8 cellular contexts compared by ENCODE assay signal in genomic region chr19:12939292-12939606, GRCh38. TPM values are rescaled to one million over a fixed set of nuclear protein-coding genes. Genes with fewer than 3 reads are reported as not detected.
DNase-seq lines count a peak whose midpoint lies in the region; TF ChIP-seq lines count a peak whose summit lies in the region.

No MANE protein-coding gene starts in this region.

- peaks cover 22% of the 10 kb centered on the region for H3K79me2 ChIP-seq in neural cell (replicated peaks; ENCODE audit: insufficient read depth, low read length)

- H3K4me3 ChIP-seq in esophagus muscularis mucosa (peak overlapping the region; percentile 78 to 99 (median 88)), neural cell (ENCODE audit: low read length) (peak overlapping the region; percentile 97)

- peak overlapping the region; percentile 92 for H3K4me2 ChIP-seq in neural cell (ENCODE audit: low read length)

- no peak for TF ChIP-seq CTCF in esophagus muscularis mucosa (IDR thresholded peaks at IDR 0.05)
- no peak for TF ChIP-seq CTCF in neural cell (IDR thresholded peaks at IDR 0.05; ENCODE audit: poor library complexity, severe bottlenecking)

- H3K9ac ChIP-seq in neural cell (ENCODE audit: low read length): peak overlapping the region; percentile 87

- H3K9me2 ChIP-seq in neural cell (ENCODE audit: insufficient read depth, low read length): no peaks in the 10 kb centered on the region

- 0% methylated on average over 14 of the region's 15 CpGs for WGBS in esophagus muscularis mucosa

- no peaks in the 10 kb centered on the region for H3F3A ChIP-seq in neural cell (ENCODE audit: insufficient read depth, low read length, poor library complexity, severe bottlenecking)

- DNase-seq in HCEC 1CT (peak; percentile 51), esophagus muscularis mucosa (ENCODE audit: extremely low spot score) (no peak), NCI-H187 (lab: John Stamatoyannopoulos, UW) (no peak), cerebellar nuclear complex (lab: John Stamatoyannopoulos, UW) (no peak), ACHN (no peak), NCI-H446 treated with DMSO at 0.1 percent for 48 hours (lab: John Stamatoyannopoulos, UW) (no peak)
- DNase-seq in activated CD4-positive, alpha-beta T cell treated with anti-CD3 and anti-CD28 coated beads, Interleukin-2, amount 50 U/mL, for 4 hours: peak; percentile 25 to 37

- peaks cover 43 to 63% (median 54%) of the 10 kb centered on the region in 4 donors for H3K4me1 ChIP-seq in esophagus muscularis mucosa

- in situ Hi-C loops in ACHN (cut with HindIII; ENCODE audit: low pct_ligation_motif_present, low pct_unique_long_range_greater_than_20kb, low sequenced_read_pairs): no loop called here

- H3K27ac ChIP-seq in esophagus muscularis mucosa (replicated peaks in 1 of 4): peak overlapping the region; percentile 88 to 96 (median 93)
- H3K27ac ChIP-seq in neural cell (ENCODE audit: low read length): peak overlapping the region; percentile 65

- TF ChIP-seq RAD21 in neural cell (conservative IDR thresholded peaks at IDR 0.05): no peak

- no peaks in the 10 kb centered on the region for H3K9me3 ChIP-seq in esophagus muscularis mucosa
- H3K9me3 ChIP-seq in neural cell (ENCODE audit: low read length): no peaks in the 10 kb centered on the region

- no peak for TF ChIP-seq POLR2A in esophagus muscularis mucosa (IDR thresholded peaks at IDR 0.05; ENCODE audit: low read depth)

- no peaks in the 10 kb centered on the region for H4K20me1 ChIP-seq in neural cell (ENCODE audit: insufficient read depth)

- no peak overlapping the region for H2AFZ ChIP-seq in neural cell (ENCODE audit: low read depth, low read length)

- TF ChIP-seq EP300 in esophagus muscularis mucosa (IDR thresholded peaks at IDR 0.05): no peak
- TF ChIP-seq EP300 in neural cell (conservative IDR thresholded peaks at IDR 0.05; ENCODE audit: poor library complexity, severe bottlenecking): no peak

- H3K36me3 ChIP-seq in esophagus muscularis mucosa (peaks cover 45 to 47% (median 45%) of the 10 kb centered on the region in 4 donors), neural cell (ENCODE audit: insufficient read depth, low read length) (no peaks in the 10 kb centered on the region)

- H3K27me3 ChIP-seq in esophagus muscularis mucosa (no peaks in the 10 kb centered on the region), neural cell (ENCODE audit: insufficient read depth, low read depth, low read length) (no peaks in the 10 kb centered on the region)

- intact Hi-C loops in esophagus muscularis mucosa (cut with DNase I): no loop called here

TF ChIP-seq in neural cell, 6 proteins besides CTCF, POLR2A, EP300 and RAD21:
- no peak for TF ChIP-seq MXI1 (conservative IDR thresholded peaks at IDR 0.05; ENCODE audit: poor library complexity, severe bottlenecking)
- no peak for TF ChIP-seq SMC3 (conservative IDR thresholded peaks at IDR 0.05; ENCODE audit: poor library complexity)
- TF ChIP-seq EZH2 (IDR thresholded peaks at IDR 0.05; ENCODE audit: borderline replicate concordance, insufficient read depth, low read length, poor library complexity, severe bottlenecking): no peak
- no peak for TF ChIP-seq TAF1 (IDR thresholded peaks at IDR 0.05; ENCODE audit: low read depth)
- no peak for TF ChIP-seq POLR2AphosphoS5 (IDR thresholded peaks at IDR 0.05)
- no peak for TF ChIP-seq REST (IDR thresholded peaks at IDR 0.05; ENCODE audit: borderline replicate concordance)
TF ChIP-seq in neural cell: peak in this region for 0.

RNA-seq across cellular contexts. Expression of gene CALR, which starts 0.8 kb away (rescaled TPM):
- total RNA-seq in esophagus muscularis mucosa: 100 to 1,000 TPM; 200 to 300 (median 270) TPM
- polyA plus RNA-seq in neural cell: 211 and 242 TPM in 2 replicates
- 174 and 179 TPM in 2 replicates for polyA minus RNA-seq in neural cell

RNA-seq across cellular contexts. Expression of gene FARSA, which starts 5.7 kb away (rescaled TPM):
- 10 to 100 TPM; 21.6 to 49.2 (median 35.8) TPM for total RNA-seq in esophagus muscularis mucosa
- polyA plus RNA-seq in neural cell: 47.6 and 55.9 TPM in 2 replicates
- polyA minus RNA-seq in neural cell: 39.6 and 50.6 TPM in 2 replicates

RNA-seq across cellular contexts. Expression of gene RAD23A, which starts 6.4 kb away (rescaled TPM):
- total RNA-seq in esophagus muscularis mucosa: 100 to 1,000 TPM; 138 to 218 (median 181) TPM
- polyA plus RNA-seq in neural cell: 37.4 and 42.1 TPM in 2 replicates
- polyA minus RNA-seq in neural cell: 19.9 and 22.4 TPM in 2 replicates

RNA-seq across cellular contexts. Expression of gene GADD45GIP1, which starts 17.8 kb away (rescaled TPM):
- 10 to 100 TPM; 33.0 to 60.1 (median 49.3) TPM for total RNA-seq in esophagus muscularis mucosa
- polyA plus RNA-seq in neural cell: 18.6 and 21.3 TPM in 2 replicates
- polyA minus RNA-seq in neural cell: 11.2 and 12.0 TPM in 2 replicates

RNA-seq across cellular contexts. Expression of gene SYCE2, which starts 20.2 kb away (rescaled TPM):
- total RNA-seq in esophagus muscularis mucosa: under 1 TPM in 1 of 4 donors, not detected in 3; 0.97 TPM
- 1.5 and 1.6 TPM in 2 replicates for polyA plus RNA-seq in neural cell
- not detected in 2 replicates for polyA minus RNA-seq in neural cell

Comparison
In these comparisons a context has a peak if more than half of its experiments do, and no peak if none do; other contexts are left out.
1. DNase-seq: peak in HCEC 1CT (single experiment) and activated CD4-positive, alpha-beta T cell treated with anti-CD3 and anti-CD28 coated beads, Interleukin-2, amount 50 U/mL, for 4 hours (2 of 2); none in esophagus muscularis mucosa (single experiment), NCI-H187 (0 of 2), cerebellar nuclear complex (0 of 2), ACHN (single experiment) and NCI-H446 treated with DMSO at 0.1 percent for 48 hours (single experiment).